Comparison of ENCODE assay signal across 15 cellular contexts in genomic region chr10:59838390-59838789, GRCh38.
DNase-seq lines count a peak whose midpoint lies in the region; ATAC-seq, FAIRE-seq and TF ChIP-seq lines count a peak whose summit lies in the region.
"Had no signal": no experiment of that assay in that cellular context is flagged by ENCODE, and none has a peak within 500 bp of the region (broad histone marks: within the 10 kb centered on the region; RNA-seq: fewer than 3 reads in every experiment).

No MANE protein-coding gene starts in this region.

- CTCF ChIA-PET in activated CD8-positive, alpha-beta memory T cell treated with anti-CD3 and anti-CD28 coated beads, Interleukin-2, amount 10 ng/mL, durations not matched to agents 7 days and 5 days (lab: Charles Lee), result no interaction called here

- DNase-seq in cardiac muscle cell (ENCODE audit: low read depth in 1 of 2, low spot score in 1 of 2) (no peak), Right ventricle myocardium superior (no peak), astrocyte (ENCODE audit: low read depth) (no peak), myocyte (ENCODE audit: low read depth) (peak; percentile 63), amniotic stem cell (lab: John Stamatoyannopoulos, UW) (no peak), pancreas (no peak), GM13976 (ENCODE audit: low spot score) (no peak)
- DNase-seq in activated CD8-positive, alpha-beta memory T cell treated with anti-CD3 and anti-CD28 coated beads, Interleukin-2, amount 10 ng/mL, durations not matched to agents 7 days and 5 days, result no peak
- DNase-seq: DND-41, GDM1, GM23248, HFFc6, NCI-H187 had no signal

- H3K9ac ChIP-seq in astrocyte (ENCODE audit: low read length), result no peak overlapping the region
- H3K9ac ChIP-seq: BLaER1, GM23248 had no signal

- H3K27ac ChIP-seq in cardiac muscle cell (peak overlapping the region; percentile 31), astrocyte (ENCODE audit: low read depth, low read length) (no peak overlapping the region), pancreas (no peak overlapping the region)
- H3K27ac ChIP-seq: GM23248 had no signal

- ATAC-seq in Right ventricle myocardium superior (ENCODE audit: poor library complexity), result no peak
- ATAC-seq in activated CD8-positive, alpha-beta memory T cell treated with anti-CD3 and anti-CD28 coated beads, Interleukin-2, amount 10 ng/mL, durations not matched to agents 7 days and 5 days, result no peak
- no peak for ATAC-seq in pancreas
- ATAC-seq: GM12878 had no signal

- H3K4me3 Mint-ChIP-seq in astrocyte (ENCODE audit: unreplicated experiment), result no peak overlapping the region
- no peak overlapping the region for H3K4me3 Mint-ChIP-seq in activated CD8-positive, alpha-beta memory T cell treated with anti-CD3 and anti-CD28 coated beads, Interleukin-2, amount 10 ng/mL, durations not matched to agents 7 days and 5 days
- H3K4me3 Mint-ChIP-seq: HFFc6 had no signal

- H2AFZ ChIP-seq in astrocyte (ENCODE audit: low read depth, low read length), result no peak overlapping the region
- H2AFZ ChIP-seq: GM23248 had no signal

- H3K27ac Mint-ChIP-seq in astrocyte (ENCODE audit: unreplicated experiment), result peak overlapping the region; percentile 30
- H3K27ac Mint-ChIP-seq in activated CD8-positive, alpha-beta memory T cell treated with anti-CD3 and anti-CD28 coated beads, Interleukin-2, amount 10 ng/mL, durations not matched to agents 7 days and 5 days, result no peak overlapping the region
- H3K27ac Mint-ChIP-seq: HFFc6 had no signal

- no peaks in the 10 kb centered on the region for H3K27me3 Mint-ChIP-seq in astrocyte (ENCODE audit: low read depth, unreplicated experiment)
- H3K27me3 Mint-ChIP-seq in activated CD8-positive, alpha-beta memory T cell treated with anti-CD3 and anti-CD28 coated beads, Interleukin-2, amount 10 ng/mL, durations not matched to agents 7 days and 5 days, result no peaks in the 10 kb centered on the region

- peaks cover 16% of the 10 kb centered on the region for H3K79me2 ChIP-seq in astrocyte (ENCODE audit: insufficient read depth, low read length)

- H3K9me3 ChIP-seq in cardiac muscle cell (ENCODE audit: low read depth), result no peaks in the 10 kb centered on the region
- H3K9me3 ChIP-seq in astrocyte (ENCODE audit: insufficient read depth, low read depth, low read length), result no peaks in the 10 kb centered on the region
- no peaks in the 10 kb centered on the region for H3K9me3 ChIP-seq in pancreas

- no peak for FAIRE-seq in astrocyte (lab: Jason Lieb, UNC)
- FAIRE-seq in pancreas (lab: Jason Lieb, UNC), result no peak
- FAIRE-seq: GM12878 had no signal

- peaks cover 28% of the 10 kb centered on the region for H3K4me1 ChIP-seq in cardiac muscle cell (ENCODE audit: low read depth)
- H3K4me1 ChIP-seq in astrocyte (ENCODE audit: insufficient read depth, low read length), result no peaks in the 10 kb centered on the region
- H3K4me1 ChIP-seq in pancreas, result peaks cover 0 to 3% (median 0%) of the 10 kb centered on the region in 3 donors

- 94 to 97% methylated on average over 2 of the region's 2 CpGs for WGBS in pancreas, 2 donors

- no peaks in the 10 kb centered on the region for H3K9me3 Mint-ChIP-seq in astrocyte (ENCODE audit: unreplicated experiment)
- no peaks in the 10 kb centered on the region for H3K9me3 Mint-ChIP-seq in activated CD8-positive, alpha-beta memory T cell treated with anti-CD3 and anti-CD28 coated beads, Interleukin-2, amount 10 ng/mL, durations not matched to agents 7 days and 5 days (ENCODE audit: low read depth)
- H3K9me3 Mint-ChIP-seq: HFFc6 had no signal

- in situ Hi-C loops in GM13976 (cut with MboI; ENCODE audit: low sequenced_read_pairs, unreplicated experiment), result no loop called here

- peaks cover 55% of the 10 kb centered on the region for H4K20me1 ChIP-seq in astrocyte (ENCODE audit: insufficient read depth, low read length)
- H4K20me1 ChIP-seq: BLaER1 had no signal

- intact Hi-C loops in Right ventricle myocardium superior (cut with DNase I), result loop anchor here (10.0 kb wide), 1 partner anchor 604 kb away; no protein-coding TSS in a partner anchor
- intact Hi-C loops in pancreas (cut with DNase I), result no loop called here

- no peak overlapping the region for H3K4me3 ChIP-seq in cardiac muscle cell
- no peak overlapping the region for H3K4me3 ChIP-seq in astrocyte (ENCODE audit: insufficient read depth, low read depth, low read length)
- H3K4me3 ChIP-seq in pancreas, result no peak overlapping the region
- H3K4me3 ChIP-seq: BLaER1, GM12878, GM23248 had no signal

- TF ChIP-seq CTCF in cardiac muscle cell (IDR thresholded peaks at IDR 0.05; ENCODE audit: low read depth, low read length) (no peak), astrocyte (IDR thresholded peaks at IDR 0.05; ENCODE audit: insufficient read depth, low read depth, low read length) (no peak), pancreas (IDR thresholded peaks at IDR 0.05) (no peak), GM13976 (IDR thresholded peaks at IDR 0.05; ENCODE audit: borderline replicate concordance, control extremely low read depth, extremely low read depth, insufficient read depth, missing control alignments) (no peak)

- peaks cover 19% of the 10 kb centered on the region for H3K4me1 Mint-ChIP-seq in astrocyte (ENCODE audit: low read depth, unreplicated experiment)
- H3K4me1 Mint-ChIP-seq in activated CD8-positive, alpha-beta memory T cell treated with anti-CD3 and anti-CD28 coated beads, Interleukin-2, amount 10 ng/mL, durations not matched to agents 7 days and 5 days, result peaks cover 5% of the 10 kb centered on the region

- no peak overlapping the region for H3K4me2 ChIP-seq in astrocyte (ENCODE audit: low read length)

- H3K36me3 ChIP-seq in cardiac muscle cell, result peaks cover 3% of the 10 kb centered on the region
- peaks cover 4% of the 10 kb centered on the region for H3K36me3 ChIP-seq in astrocyte (ENCODE audit: insufficient read depth, low read length)
- peaks cover 0 to 6% (median 0%) of the 10 kb centered on the region in 3 donors for H3K36me3 ChIP-seq in pancreas

- no peaks in the 10 kb centered on the region for H3K27me3 ChIP-seq in cardiac muscle cell
- no peaks in the 10 kb centered on the region for H3K27me3 ChIP-seq in astrocyte (ENCODE audit: insufficient read depth, low read length)
- H3K27me3 ChIP-seq in pancreas, result no peaks in the 10 kb centered on the region
- H3K27me3 ChIP-seq: BLaER1 had no signal

- peaks cover 23% of the 10 kb centered on the region for H3K36me3 Mint-ChIP-seq in astrocyte (ENCODE audit: low read depth, unreplicated experiment)
- H3K36me3 Mint-ChIP-seq in activated CD8-positive, alpha-beta memory T cell treated with anti-CD3 and anti-CD28 coated beads, Interleukin-2, amount 10 ng/mL, durations not matched to agents 7 days and 5 days, result peaks cover 20% of the 10 kb centered on the region
